In the genomic region with DNA sequence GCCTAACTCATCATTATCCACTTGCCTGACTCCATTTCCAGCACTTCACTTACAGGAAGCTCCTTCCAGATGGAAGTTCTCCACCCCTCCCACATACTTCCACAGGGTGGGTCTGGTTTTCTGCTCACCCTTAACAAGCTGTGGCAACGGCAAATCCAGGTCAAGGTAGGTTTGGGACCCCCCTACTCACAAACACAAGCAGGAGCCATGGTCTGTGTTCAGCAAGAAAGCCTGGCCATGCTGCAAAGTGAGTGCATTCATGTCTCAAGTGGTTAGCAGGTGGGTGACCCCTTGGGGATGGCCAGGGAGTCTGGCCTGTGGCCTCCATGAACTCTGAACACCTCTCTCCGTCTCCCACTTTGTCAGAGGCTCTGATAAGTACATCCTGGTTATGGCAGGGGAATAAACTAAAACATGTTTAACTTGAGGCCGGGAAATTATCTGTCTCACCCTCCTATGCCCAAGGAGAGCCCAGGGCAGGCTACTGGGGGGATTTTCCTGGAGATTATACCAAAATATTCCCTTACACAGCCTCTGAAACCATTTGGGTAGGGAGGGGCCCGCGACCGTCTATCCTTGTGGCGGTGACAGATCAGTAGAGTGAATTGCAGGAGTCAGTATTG, we compare ENCODE assay signal across 8 cellular contexts. TPM values are rescaled to one million over a fixed set of nuclear protein-coding genes. Genes with fewer than 3 reads are reported as not detected.
DNase-seq lines count a peak whose midpoint lies in the region; ATAC-seq, FAIRE-seq and TF ChIP-seq lines count a peak whose summit lies in the region.

No MANE protein-coding gene starts in this region.

- H3K4me3 ChIP-seq in HEK293 (ENCODE audit: low read depth, low read length) = peak overlapping the region; percentile 79
- peak overlapping the region; percentile 73 for H3K4me3 ChIP-seq in right cardiac atrium (ENCODE audit: low read length)
- peak overlapping the region; percentile 82 to 90 for H3K4me3 ChIP-seq in small intestine (ENCODE audit: low read depth in 1 of 2, low read length in 2 of 2)

- H3K27ac ChIP-seq in HEK293 (ENCODE audit: extremely low read depth, low read depth, low read length) = peak overlapping the region; percentile 70; the same call in 1 of the 2 replicates
- peak overlapping the region; percentile 71 for H3K27ac ChIP-seq in right cardiac atrium (ENCODE audit: low read length)
- H3K27ac ChIP-seq in small intestine (ENCODE audit: low read depth in 1 of 2, low read length in 1 of 2) = peak overlapping the region; percentile 94 to 97

- no peaks in the 10 kb centered on the region for H3K27me3 ChIP-seq in right cardiac atrium (ENCODE audit: control insufficient read depth, insufficient read depth)
- H3K27me3 ChIP-seq in small intestine (ENCODE audit: control insufficient read depth in 2 of 2, insufficient read depth in 2 of 2, low read length in 2 of 2) = no peaks in the 10 kb centered on the region

- H3K27ac Mint-ChIP-seq in activated CD8-positive, alpha-beta T cell treated with anti-CD3 and anti-CD28 coated beads for 36 hours = peak overlapping the region; percentile 94

- intact Hi-C loops in activated CD8-positive, alpha-beta T cell treated with anti-CD3 and anti-CD28 coated beads for 36 hours (cut with micrococcal nuclease) = no loop called here
- intact Hi-C loops in right cardiac atrium (cut with DNase I) = loop anchor here in 1 of 4 donors (10.0 kb wide), 1 partner anchor 82 kb away; the partner anchor contains the start of gene ADD3

- H3K4me1 Mint-ChIP-seq in activated CD8-positive, alpha-beta T cell treated with anti-CD3 and anti-CD28 coated beads for 36 hours (ENCODE audit: low read depth) = peaks cover 50% of the 10 kb centered on the region

- H3K36me3 ChIP-seq in HEK293 (ENCODE audit: control insufficient read depth in 2 of 2, insufficient read depth in 1 of 2, low read length in 2 of 2) = peaks cover 0 to 5% of the 10 kb centered on the region in 2 experiments; a peak in 2 of 3 replicates
- H3K36me3 ChIP-seq in small intestine (ENCODE audit: control insufficient read depth in 2 of 2, insufficient read depth in 2 of 2, low read length in 2 of 2) = no peaks in the 10 kb centered on the region

- H3K4me1 ChIP-seq in HEK293 (ENCODE audit: control insufficient read depth, insufficient read depth, low read length) (peaks cover 6% of the 10 kb centered on the region; the same call in 1 of the 2 replicates), right cardiac atrium (ENCODE audit: control insufficient read depth, insufficient read depth, low read length) (peaks cover 7% of the 10 kb centered on the region), small intestine (ENCODE audit: control insufficient read depth in 2 of 2, insufficient read depth in 1 of 2, low read depth in 1 of 2, low read length in 1 of 2) (peaks cover 2 to 12% of the 10 kb centered on the region in 2 donors)

- no peak for FAIRE-seq in small intestine (lab: Jason Lieb, UNC)

- H3K27me3 Mint-ChIP-seq in activated CD8-positive, alpha-beta T cell treated with anti-CD3 and anti-CD28 coated beads for 36 hours = no peaks in the 10 kb centered on the region

- no peak for DNase-seq in activated CD8-positive, alpha-beta T cell treated with anti-CD3 and anti-CD28 coated beads for 36 hours
- DNase-seq in right cardiac atrium (peak in 1 of 3 donors; percentile 32), small intestine (peak; percentile 47), NCI-H1092 treated with DMSO at 0.1 percent for 48 hours (lab: John Stamatoyannopoulos, UW) (no peak), anterior cingulate cortex (lab: John Stamatoyannopoulos, UW) (no peak)

- no peak for ATAC-seq in activated CD8-positive, alpha-beta T cell treated with anti-CD3 and anti-CD28 coated beads for 36 hours
- ATAC-seq in right cardiac atrium (peak in 1 of 2 donors; percentile 22), GM21390 (IDR thresholded peaks at IDR 0.05; ENCODE audit: unreplicated experiment) (no peak)
- no peak for ATAC-seq in activated CD4-positive, CD25-positive, alpha-beta regulatory T cell treated with anti-CD3 and anti-CD28 coated beads, Interleukin-2, amount 50 U/mL, for 24 hours

- H3K9me3 ChIP-seq in HEK293 (ENCODE audit: control insufficient read depth, insufficient read depth, low read depth, low read length) = no peaks in the 10 kb centered on the region
- no peaks in the 10 kb centered on the region for H3K9me3 ChIP-seq in right cardiac atrium (ENCODE audit: control insufficient read depth, low read length)
- H3K9me3 ChIP-seq in small intestine (ENCODE audit: control insufficient read depth, low read depth) = no peaks in the 10 kb centered on the region

- peaks cover 37% of the 10 kb centered on the region for H3K36me3 Mint-ChIP-seq in activated CD8-positive, alpha-beta T cell treated with anti-CD3 and anti-CD28 coated beads for 36 hours (ENCODE audit: low read depth)

- H3K4me3 Mint-ChIP-seq in activated CD8-positive, alpha-beta T cell treated with anti-CD3 and anti-CD28 coated beads for 36 hours = peak overlapping the region; percentile 95

- POLR2A ChIA-PET in HEK293 (lab: Yijun Ruan, JAX) = interaction anchor here (1.0 kb wide), 1 partner anchor 186 kb away, joined by 3 read pairs; no protein-coding TSS in a partner anchor
- POLR2A ChIA-PET in activated CD8-positive, alpha-beta T cell treated with anti-CD3 and anti-CD28 coated beads for 36 hours (lab: Charles Lee) = interaction anchor here (0.8 to 2.5 kb wide), 6 partner anchors 9 to 154 kb away, joined by 3 to 10 read pairs (median 3); no protein-coding TSS in a partner anchor

- TF ChIP-seq CTCF in HEK293 (tag by site-specific recombination; IDR thresholded peaks at IDR 0.05) = no peak
- no peak for TF ChIP-seq CTCF in activated CD8-positive, alpha-beta T cell treated with anti-CD3 and anti-CD28 coated beads for 36 hours (IDR thresholded peaks at IDR 0.05)

- WGBS in right cardiac atrium = 12% methylated on average over 7 of the region's 7 CpGs
- WGBS in small intestine, 3 donors = 2 to 13% (median 10%) methylated on average over 7 of the region's 7 CpGs

- H3K9me3 Mint-ChIP-seq in activated CD8-positive, alpha-beta T cell treated with anti-CD3 and anti-CD28 coated beads for 36 hours = no peaks in the 10 kb centered on the region

- CTCF ChIA-PET in HEK293 (lab: Yijun Ruan, JAX) = interaction anchor here (0.6 kb wide), 1 partner anchor 12 kb away, joined by 5 read pairs; no protein-coding TSS in a partner anchor
- CTCF ChIA-PET in activated CD8-positive, alpha-beta T cell treated with anti-CD3 and anti-CD28 coated beads for 36 hours (lab: Charles Lee) = interaction anchor here (0.9 to 1.9 kb wide), 2 partner anchors 12 to 38 kb away, joined by 3 to 6 read pairs; no protein-coding TSS in a partner anchor

TF ChIP-seq in HEK293, 187 proteins besides CTCF, POLR2A, EP300 and RAD21:
- TF ChIP-seq ZNF629 (tag by site-specific recombination; IDR thresholded peaks at IDR 0.05) (no peak), ZBTB17 (tag by site-specific recombination; IDR thresholded peaks at IDR 0.05) (peak; percentile 39; the same call in 1 of the 2 replicates), KLF1 (tag by site-specific recombination; IDR thresholded peaks at IDR 0.05) (peak; percentile 55)

RNA-seq across cellular contexts. Expression of gene XPNPEP1, which starts 0.8 kb away (rescaled TPM):
- total RNA-seq in activated CD8-positive, alpha-beta T cell treated with anti-CD3 and anti-CD28 coated beads for 36 hours = 10 to 100 TPM; 96.5 to 97.0 TPM
- 10 to 100 TPM; 36.9 to 47.4 (median 39.1) TPM for total RNA-seq in right cardiac atrium
- 20.7 TPM for polyA plus RNA-seq in right cardiac atrium
- 100 to 1,000 TPM in 2 of 3 donors, 10 to 100 TPM in 1; 76.6 to 138 (median 118) TPM for polyA plus RNA-seq in small intestine
